8 cellular contexts compared by ENCODE assay signal in the genomic region with DNA sequence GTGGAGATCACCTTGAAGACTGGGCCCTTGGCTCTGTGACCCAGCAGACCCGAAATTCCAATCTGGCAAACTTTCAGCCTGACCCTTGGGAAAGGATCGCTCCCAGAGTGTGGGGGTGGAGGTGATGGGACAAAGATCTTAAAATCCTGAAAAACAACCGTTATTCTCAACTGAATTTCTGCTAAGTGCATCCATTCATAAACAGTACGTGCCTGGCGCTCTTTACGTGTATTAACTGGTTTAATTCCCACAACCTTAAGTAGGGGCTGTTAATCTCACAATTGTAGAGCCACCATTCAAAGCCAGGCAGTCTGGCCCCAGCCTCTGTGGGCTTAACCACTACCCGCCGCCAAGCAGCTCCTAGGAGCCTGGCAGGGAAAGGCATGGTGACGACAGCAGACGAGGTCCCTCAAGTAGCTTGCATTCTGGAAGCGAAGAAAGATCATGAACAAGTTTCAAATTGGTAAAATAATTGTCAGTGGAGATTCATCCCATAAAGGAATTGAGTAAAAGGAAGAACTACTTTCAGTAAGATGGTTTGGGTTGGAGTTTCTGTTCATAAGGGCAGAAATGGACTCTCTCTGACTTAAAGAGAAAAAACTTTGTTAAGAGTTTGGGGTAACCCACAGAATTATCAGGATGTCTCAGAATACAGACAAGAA. TPM values are rescaled to one million over a fixed set of nuclear protein-coding genes. Genes with fewer than 3 reads are reported as not detected.
A peak's percentile ranks its signal among the peaks of the same experiment; 100 is the strongest.
DNase-seq lines count a peak whose midpoint lies in the region; ATAC-seq and TF ChIP-seq lines count a peak whose summit lies in the region.

No MANE protein-coding gene starts in this region.

- H3K4me3 ChIP-seq in AG10803 (ENCODE audit: low read length) (peak overlapping the region; percentile 55), PC-9 (peak overlapping the region; percentile 59; the same call in 1 of the 2 replicates), astrocyte of the spinal cord (ENCODE audit: low read depth, low read length) (peak overlapping the region; percentile 40), iPS-18a (ENCODE audit: low read length) (peak overlapping the region; percentile 58)

- H3K27ac ChIP-seq in PC-9: no peak overlapping the region; the same call in 1 of the 2 replicates
- no peak overlapping the region for H3K27ac ChIP-seq in iPS-18a (ENCODE audit: low read length)

- H3F3A ChIP-seq in PC-9 (ENCODE audit: insufficient read depth, low read depth): peaks cover 5% of the 10 kb centered on the region; the same call in 1 of the 2 replicates

- H3K79me2 ChIP-seq in PC-9 (ENCODE audit: low read depth): no peaks in the 10 kb centered on the region

- intact Hi-C loops in PC-9 (cut with micrococcal nuclease; ENCODE audit: unreplicated experiment): no loop called here

- peak overlapping the region; percentile 68 for H3K9ac ChIP-seq in iPS-18a (ENCODE audit: low read length)

- H3K36me3 ChIP-seq in PC-9 (ENCODE audit: low read depth): no peaks in the 10 kb centered on the region
- no peaks in the 10 kb centered on the region for H3K36me3 ChIP-seq in iPS-18a (ENCODE audit: control insufficient read depth, low read depth, low read length)

- no TSS peak for BruUV-seq in PC-9 (replicated peaks; lab: Mats Ljungman, UMichigan)

- no peaks in the 10 kb centered on the region for H3K9me2 ChIP-seq in PC-9 (ENCODE audit: insufficient read depth)

- peak overlapping the region; percentile 77 for H3K4me2 ChIP-seq in PC-9

- no peaks in the 10 kb centered on the region for H3K27me3 ChIP-seq in PC-9 (ENCODE audit: insufficient read depth, low read depth)
- peaks cover 72% of the 10 kb centered on the region for H3K27me3 ChIP-seq in iPS-18a (ENCODE audit: control insufficient read depth, insufficient read depth, low read length)

- no peaks in the 10 kb centered on the region for H3K9me3 ChIP-seq in PC-9 (ENCODE audit: insufficient read depth, low read depth)
- no peaks in the 10 kb centered on the region for H3K9me3 ChIP-seq in iPS-18a (ENCODE audit: control insufficient read depth, low read depth, low read length)

- in situ Hi-C loops in astrocyte of the spinal cord (cut with HindIII; ENCODE audit: low sequenced_read_pairs): no loop called here

- TF ChIP-seq CTCF in AG10803 (conservative IDR thresholded peaks at IDR 0.05; ENCODE audit: low read length) (no peak), PC-9 (conservative IDR thresholded peaks at IDR 0.05) (no peak), astrocyte of the spinal cord (IDR thresholded peaks at IDR 0.05; ENCODE audit: low read depth, low read length) (no peak), GM10248 (IDR thresholded peaks at IDR 0.05; ENCODE audit: control extremely low read depth, extremely low read depth, low read depth, missing control alignments) (no peak)

- DNase-seq in AG10803 (ENCODE audit: low read depth) (peak; percentile 60), PC-9 (no peak), astrocyte of the spinal cord (ENCODE audit: low read depth, low spot score) (peak; percentile 78), GM10248 (ENCODE audit: extremely low spot score) (no peak)
- DNase-seq in stimulated activated CD4-positive, alpha-beta T cell treated with anti-CD3 and anti-CD28 coated beads, Interleukin-12 subunit alpha, Interleukin-12 subunit beta, amount 100 ng/mL, for 48 hours (ENCODE audit: low read depth in 2 of 3, low spot score in 1 of 3): peak in 2 of 3 donors; percentile 54 to 60

- peaks cover 46% of the 10 kb centered on the region for H3K4me1 ChIP-seq in PC-9 (replicated peaks; ENCODE audit: insufficient read depth)
- peaks cover 58% of the 10 kb centered on the region for H3K4me1 ChIP-seq in iPS-18a (ENCODE audit: control insufficient read depth, low read depth, low read length)

- ATAC-seq in GM18870 (IDR thresholded peaks at IDR 0.05; ENCODE audit: unreplicated experiment) (peak; percentile 25), HG03135 (IDR thresholded peaks at IDR 0.05; ENCODE audit: unreplicated experiment) (peak; percentile 28)

- POLR2A ChIA-PET in PC-9 (lab: Charles Lee; ENCODE audit: unreplicated experiment): no interaction called here
- POLR2A ChIA-PET in GM10248 (lab: Yijun Ruan, JAX): interaction anchor here (3.0 kb wide), 1 partner anchor 12 kb away, joined by 20 read pairs; a partner anchor contains a TSS

- CTCF ChIA-PET in PC-9 (lab: Charles Lee): no interaction called here
- CTCF ChIA-PET in GM10248 (lab: Yijun Ruan, JAX): interaction anchor here (1.2 to 41.1 kb wide), 11 partner anchors 9 to 530 kb away, joined by 3 to 1252 read pairs (median 4); a partner anchor contains a TSS

- peak overlapping the region; percentile 70; the same call in 1 of the 2 replicates for H2AFZ ChIP-seq in PC-9

- H4K20me1 ChIP-seq in PC-9 (ENCODE audit: insufficient read depth): no peaks in the 10 kb centered on the region

RNA-seq across cellular contexts. Expression of a gene that starts 11.4 kb away (rescaled TPM):
- total RNA-seq in PC-9 (2021): 0.25 TPM in 1 of 2 replicates, not detected in the other

RNA-seq across cellular contexts. Expression of a gene that starts 26.5 kb away (rescaled TPM):
- 4.9 and 6.3 TPM in 2 replicates for total RNA-seq in PC-9 (2021)

Comparison
In these comparisons a context has a peak if more than half of its experiments do, and no peak if none do; other contexts are left out.
1. DNase-seq: peak in AG10803 (single experiment), astrocyte of the spinal cord (single experiment) and stimulated activated CD4-positive, alpha-beta T cell treated with anti-CD3 and anti-CD28 coated beads, Interleukin-12 subunit alpha, Interleukin-12 subunit beta, amount 100 ng/mL, for 48 hours (2 of 3); none in PC-9 (0 of 2) and GM10248 (single experiment).
2. Peak in every context shown above with its lines, with median percentiles within 50 percentile points of each other: H3K4me3 ChIP-seq.